8 cellular contexts compared by ENCODE assay signal in genomic region chr12:12726543-12727093, GRCh38. TPM values are rescaled to one million over a fixed set of nuclear protein-coding genes. Genes with fewer than 3 reads are reported as not detected.
DNase-seq lines count a peak whose midpoint lies in the region; ATAC-seq and TF ChIP-seq lines count a peak whose summit lies in the region.

No MANE protein-coding gene starts in this region.

- DNase-seq in right atrium auricular region (ENCODE audit: low spot score) (no peak), left ventricle myocardium superior (no peak), SJCRH30 (peak in 1 of 2 experiments; percentile 44), epithelial cell of esophagus (ENCODE audit: low read depth) (peak; percentile 63), osteoblast (ENCODE audit: insufficient read length, low spot score, missing footprints) (peak; percentile 87), NCI-H1048 (lab: John Stamatoyannopoulos, UW) (no peak), D341Med (ENCODE audit: low spot score) (no peak)

- TF ChIP-seq CTCF in right atrium auricular region (IDR thresholded peaks at IDR 0.05) = no peak
- TF ChIP-seq CTCF in epithelial cell of esophagus (IDR thresholded peaks at IDR 0.05; ENCODE audit: insufficient read depth, low read depth, low read length, missing control alignments) = no peak
- TF ChIP-seq CTCF in osteoblast (IDR thresholded peaks at IDR 0.05; ENCODE audit: extremely low read depth, low read depth, low read length) = no peak

- H3K9me3 ChIP-seq in right atrium auricular region (no peaks in the 10 kb centered on the region), SJCRH30 (replicated peaks) (no peaks in the 10 kb centered on the region), osteoblast (ENCODE audit: low read depth, low read length) (no peaks in the 10 kb centered on the region)

- ATAC-seq in left ventricle myocardium superior (no peak), HG03159 (IDR thresholded peaks at IDR 0.05; ENCODE audit: unreplicated experiment) (no peak)

- peak overlapping the region; percentile 47 to 78 for H3K4me3 ChIP-seq in right atrium auricular region
- peak overlapping the region; percentile 80 for H3K4me3 ChIP-seq in SJCRH30
- peak overlapping the region; percentile 98 for H3K4me3 ChIP-seq in epithelial cell of esophagus (ENCODE audit: low read length)
- peak overlapping the region; percentile 81 for H3K4me3 ChIP-seq in osteoblast (ENCODE audit: insufficient read depth, low read length)

- H3K36me3 ChIP-seq in right atrium auricular region = peaks cover 5% of the 10 kb centered on the region
- peaks cover 4% of the 10 kb centered on the region; the same call in 1 of the 2 replicates for H3K36me3 ChIP-seq in SJCRH30
- H3K36me3 ChIP-seq in osteoblast (ENCODE audit: insufficient read depth, low read length) = peaks cover 11% of the 10 kb centered on the region

- no peaks in the 10 kb centered on the region for H4K20me1 ChIP-seq in osteoblast (ENCODE audit: insufficient read depth, low read length)

- H2AFZ ChIP-seq in osteoblast (ENCODE audit: low read length) = no peak overlapping the region

- intact Hi-C loops in left ventricle myocardium superior (cut with micrococcal nuclease) = no loop called here

- H3K4me2 ChIP-seq in osteoblast (ENCODE audit: insufficient read depth, low read length) = peak overlapping the region; percentile 85

- H3K27me3 ChIP-seq in right atrium auricular region (no peaks in the 10 kb centered on the region), SJCRH30 (no peaks in the 10 kb centered on the region), osteoblast (ENCODE audit: insufficient read depth, low read length) (no peaks in the 10 kb centered on the region)

- H3K4me1 ChIP-seq in right atrium auricular region (peaks cover 0 to 22% of the 10 kb centered on the region in 2 donors), SJCRH30 (peaks cover 13% of the 10 kb centered on the region), osteoblast (ENCODE audit: insufficient read depth, low read length) (peaks cover 29% of the 10 kb centered on the region)

- peaks cover 60% of the 10 kb centered on the region for H3K79me2 ChIP-seq in osteoblast (ENCODE audit: insufficient read depth, low read length)

- H3K27ac ChIP-seq in right atrium auricular region (peak overlapping the region; percentile 100), SJCRH30 (peak overlapping the region; percentile 97), osteoblast (ENCODE audit: low read depth, low read length) (peak overlapping the region; percentile 97)

RNA-seq across cellular contexts. Expression of gene CDKN1B, which starts 9.4 kb away (rescaled TPM):
- total RNA-seq in right atrium auricular region (10 to 100 TPM; 31.1 to 38.1 TPM), left ventricle myocardium superior (40.9 TPM), osteoblast (44.5 and 52.8 TPM in 2 replicates)
- total RNA-seq in SJCRH30 (2014; rRNA removed; shearing (Covaris generic)) = 37.1 and 37.6 TPM in 2 replicates

RNA-seq across cellular contexts. Expression of gene GPR19, which starts 30.6 kb away (rescaled TPM):
- total RNA-seq in right atrium auricular region = not detected
- total RNA-seq in left ventricle myocardium superior = not detected
- 1.1 and 1.3 TPM in 2 replicates for total RNA-seq in SJCRH30 (2014; rRNA removed; shearing (Covaris generic))
- total RNA-seq in osteoblast = under 0.01 and 0.36 TPM in 2 replicates

RNA-seq across cellular contexts. Expression of gene APOLD1, which starts 58.8 kb away (rescaled TPM):
- 10 to 100 TPM; 49.9 to 70.2 TPM for total RNA-seq in right atrium auricular region
- total RNA-seq in left ventricle myocardium superior = 21.3 TPM
- 2.0 and 2.1 TPM in 2 replicates for total RNA-seq in SJCRH30 (2014; rRNA removed; shearing (Covaris generic))
- 3.2 and 3.3 TPM in 2 replicates for total RNA-seq in osteoblast

Comparison
In these comparisons a context has a peak if more than half of its experiments do, and no peak if none do; other contexts are left out.
1. DNase-seq: peak in epithelial cell of esophagus (single experiment) and osteoblast (single experiment); none in right atrium auricular region (single experiment), left ventricle myocardium superior (single experiment), NCI-H1048 (single experiment) and D341Med (single experiment).
2. Peak in every context shown above with its lines, with median percentiles within 50 percentile points of each other: H3K27ac ChIP-seq and H3K4me3 ChIP-seq.